20 cellular contexts compared by ENCODE assay signal in genomic region chr17:7848131-7848579, GRCh38.
"Had no signal": no experiment of that assay in that cellular context is flagged by ENCODE, and none has a peak within 500 bp of the region (broad histone marks: within the 10 kb centered on the region; RNA-seq: fewer than 3 reads in every experiment).

No MANE protein-coding gene starts in this region.

- ATAC-seq: activated CD4-positive, CD25-positive, alpha-beta regulatory T cell treated with anti-CD3 and anti-CD28 coated beads, Interleukin-2, amount 50 U/mL, for 24 hours; activated CD8-positive, alpha-beta memory T cell treated with anti-CD3 and anti-CD28 coated beads, Interleukin-2, amount 10 ng/mL, durations not matched to agents 7 days and 5 days; esophagus mucosa; gastrocnemius medialis had no signal

- H3K27me3 ChIP-seq: ascending aorta, gastrocnemius medialis, right atrium auricular region, testis, upper lobe of left lung had no signal

- H3K9me3 ChIP-seq: ascending aorta, gastrocnemius medialis, prostate gland, right atrium auricular region, testis, upper lobe of left lung had no signal

- DNase-seq: activated CD4-positive, alpha-beta T cell treated with anti-CD3 and anti-CD28 coated beads, Interleukin-2, amount 50 U/mL, for 48 hours; activated CD8-positive, alpha-beta memory T cell treated with anti-CD3 and anti-CD28 coated beads, Interleukin-2, amount 10 ng/mL, durations not matched to agents 7 days and 5 days; cerebellar nuclear complex; cortex of kidney; effector CD4-positive, alpha-beta T cell; gastrocnemius medialis; head of caudate nucleus; stimulated activated CD4-positive, alpha-beta T cell treated with anti-CD3 and anti-CD28 coated beads, Interleukin-2, amount 100 ng/mL, for 48 hours; T-helper 1 cell; T1000; testis had no signal

- H3K4me3 Mint-ChIP-seq: activated CD8-positive, alpha-beta memory T cell treated with anti-CD3 and anti-CD28 coated beads, Interleukin-2, amount 10 ng/mL, durations not matched to agents 7 days and 5 days; neural crest cell had no signal

- H3K4me3 ChIP-seq: ascending aorta, gastrocnemius medialis, lung, prostate gland, right atrium auricular region, skin epidermis, testis, upper lobe of left lung had no signal

- H3K9me3 Mint-ChIP-seq: neural crest cell had no signal

- H3K27ac Mint-ChIP-seq: activated CD8-positive, alpha-beta memory T cell treated with anti-CD3 and anti-CD28 coated beads, Interleukin-2, amount 10 ng/mL, durations not matched to agents 7 days and 5 days had no signal

- H3K27me3 Mint-ChIP-seq: activated CD8-positive, alpha-beta memory T cell treated with anti-CD3 and anti-CD28 coated beads, Interleukin-2, amount 10 ng/mL, durations not matched to agents 7 days and 5 days had no signal

- H3K36me3 Mint-ChIP-seq: activated CD8-positive, alpha-beta memory T cell treated with anti-CD3 and anti-CD28 coated beads, Interleukin-2, amount 10 ng/mL, durations not matched to agents 7 days and 5 days had no signal

- H3K27ac ChIP-seq: ascending aorta, gastrocnemius medialis, prostate gland, right atrium auricular region, skin epidermis, testis, upper lobe of left lung had no signal
